In genomic region chr3:79477242-79477641, GRCh38 we compare ENCODE assay signal across 26 cellular contexts.
"Had no signal": no experiment of that assay in that cellular context is flagged by ENCODE, and none has a peak within 500 bp of the region (broad histone marks: within the 10 kb centered on the region; RNA-seq: fewer than 3 reads in every experiment).

No MANE protein-coding gene starts in this region.

- H3K4me3 Mint-ChIP-seq: activated CD4-positive, alpha-beta T cell treated with anti-CD3 and anti-CD28 coated beads for 36 hours; activated naive CD8-positive, alpha-beta T cell; activated T-cell treated with anti-CD3 and anti-CD28 coated beads, Interleukin-2, amount 50 U/mL, for 4 hours; dendritic cell treated with granulocyte-macrophage colony-stimulating factor and Interleukin-4, amounts not matched to agents 40 ng/mL and 50 ng/mL, for 4 days; immature natural killer cell; natural killer cell; stimulated activated memory B cell treated with anti-CD40 and anti-IgM and Interleukin-4, amounts not matched to agents 10 μg/mL and 1 μg/mL and 100 μg/mL, for 72 hours; WTC11 had no signal

- H3K27me3 ChIP-seq: adrenal gland, ascending aorta, brain microvascular endothelial cell, stomach, transverse colon had no signal

- H3K27me3 Mint-ChIP-seq: activated CD4-positive, alpha-beta T cell treated with anti-CD3 and anti-CD28 coated beads for 36 hours; activated naive CD8-positive, alpha-beta T cell; dendritic cell treated with granulocyte-macrophage colony-stimulating factor and Interleukin-4, amounts not matched to agents 40 ng/mL and 50 ng/mL, for 4 days; stimulated activated memory B cell treated with anti-CD40 and anti-IgM and Interleukin-4, amounts not matched to agents 10 μg/mL and 1 μg/mL and 100 μg/mL, for 72 hours had no signal

- H3K36me3 Mint-ChIP-seq: activated naive CD8-positive, alpha-beta T cell; immature natural killer cell; natural killer cell; stimulated activated memory B cell treated with anti-CD40 and anti-IgM and Interleukin-4, amounts not matched to agents 10 μg/mL and 1 μg/mL and 100 μg/mL, for 72 hours; WTC11 had no signal

- ATAC-seq: activated CD4-positive, alpha-beta T cell treated with anti-CD3 and anti-CD28 coated beads for 36 hours; activated T-cell treated with anti-CD3 and anti-CD28 coated beads, Interleukin-2, amount 50 U/mL, for 4 hours; natural killer cell; sciatic nerve; stimulated activated memory B cell treated with anti-CD40 and anti-IgM and Interleukin-4, amounts not matched to agents 10 μg/mL and 1 μg/mL and 100 μg/mL, for 72 hours; WTC11 had no signal

- FAIRE-seq: small intestine, urothelium cell line had no signal

- H3K36me3 ChIP-seq: adrenal gland, ascending aorta, brain microvascular endothelial cell, left ventricle myocardium inferior, stomach, transverse colon had no signal

- H3K4me1 ChIP-seq: adrenal gland, ascending aorta, left ventricle myocardium inferior, stomach, transverse colon had no signal

- H3K4me1 Mint-ChIP-seq: activated CD4-positive, alpha-beta T cell treated with anti-CD3 and anti-CD28 coated beads for 36 hours; immature natural killer cell; natural killer cell; stimulated activated memory B cell treated with anti-CD40 and anti-IgM and Interleukin-4, amounts not matched to agents 10 μg/mL and 1 μg/mL and 100 μg/mL, for 72 hours had no signal

- H3K4me3 ChIP-seq: adrenal gland, ascending aorta, left ventricle myocardium inferior, stomach, transverse colon had no signal

- H3K9me3 ChIP-seq: adrenal gland, ascending aorta, left ventricle myocardium inferior, stomach, transverse colon had no signal

- H3K27ac Mint-ChIP-seq: activated CD4-positive, alpha-beta T cell treated with anti-CD3 and anti-CD28 coated beads for 36 hours; activated naive CD8-positive, alpha-beta T cell; activated T-helper 2 cell treated with anti-CD3 and anti-CD28 coated beads, Interferon-gamma antibody, Interleukin-2, Interleukin-4, amounts not matched to agents 10 μg/mL and 5 μg/mL and 100 μg/mL, durations not matched to agents 14 hours and 24 hours and 36 hours; dendritic cell treated with granulocyte-macrophage colony-stimulating factor and Interleukin-4, amounts not matched to agents 40 ng/mL and 50 ng/mL, for 4 days; immature natural killer cell; natural killer cell; stimulated activated memory B cell treated with anti-CD40 and anti-IgM and Interleukin-4, amounts not matched to agents 10 μg/mL and 1 μg/mL and 100 μg/mL, for 72 hours; WTC11 had no signal

- H3K27ac ChIP-seq: adrenal gland, ascending aorta, brain microvascular endothelial cell, left ventricle myocardium inferior, stomach, transverse colon had no signal

- H3K9me3 Mint-ChIP-seq: activated T-helper 2 cell treated with anti-CD3 and anti-CD28 coated beads, Interferon-gamma antibody, Interleukin-2, Interleukin-4, amounts not matched to agents 10 μg/mL and 5 μg/mL and 100 μg/mL, durations not matched to agents 14 hours and 24 hours and 36 hours; dendritic cell treated with granulocyte-macrophage colony-stimulating factor and Interleukin-4, amounts not matched to agents 40 ng/mL and 50 ng/mL, for 4 days had no signal

- DNase-seq: activated CD4-positive, alpha-beta T cell treated with anti-CD3 and anti-CD28 coated beads for 36 hours; activated CD4-positive, alpha-beta T cell treated with anti-CD3 and anti-CD28 coated beads, Interleukin-2, amount 50 U/mL, for 48 hours; activated CD8-positive, alpha-beta memory T cell treated with anti-CD3 and anti-CD28 coated beads, Interleukin-2, amount 50 U/mL, for 48 hours; activated naive CD4-positive, alpha-beta T cell; activated T-cell treated with anti-CD3 and anti-CD28 coated beads, Interleukin-2, amount 50 U/mL, for 4 hours; adrenal gland; brain microvascular endothelial cell; caudate nucleus; effector CD4-positive, alpha-beta T cell; foreskin melanocyte; immature natural killer cell; kidney glomerular epithelial cell; left ventricle myocardium inferior; natural killer cell; small intestine; stimulated activated CD4-positive, alpha-beta T cell treated with anti-CD3 and anti-CD28 coated beads, Interleukin-15, amount 100 ng/mL, for 24 hours; stomach; transverse colon had no signal
